28 cellular contexts compared by ENCODE assay signal in genomic region chr7:52616552-52616951, GRCh38.
"Had no signal": no experiment of that assay in that cellular context is flagged by ENCODE, and none has a peak within 500 bp of the region (broad histone marks: within the 10 kb centered on the region; RNA-seq: fewer than 3 reads in every experiment).

No MANE protein-coding gene starts in this region.

- H3K4me3 ChIP-seq: stomach, suprapubic skin, testis, thoracic aorta, thyroid gland, tibial artery, tibial nerve, transverse colon, upper lobe of left lung, upper lobe of right lung, uterus, vagina had no signal

- H3K9me3 Mint-ChIP-seq: type B pancreatic cell had no signal

- H3K36me3 ChIP-seq: stomach, suprapubic skin, thoracic aorta, thyroid gland, tibial artery, tibial nerve, transverse colon, upper lobe of left lung, upper lobe of right lung, uterus, vagina had no signal

- DNase-seq: stimulated activated CD4-positive, alpha-beta T cell treated with anti-CD3 and anti-CD28 coated beads, Interleukin-2, amount 100 ng/mL, for 48 hours; stimulated activated CD4-positive, alpha-beta T cell treated with anti-CD3 and anti-CD28 coated beads, Interleukin-4, amount 100 ng/mL, for 1 hour; stimulated activated CD4-positive, alpha-beta T cell treated with anti-CD3 and anti-CD28 coated beads, Interleukin-4, amount 100 ng/mL, for 24 hours; stimulated activated CD4-positive, alpha-beta T cell treated with anti-CD3 and anti-CD28 coated beads, Interleukin-4, amount 100 ng/mL, for 4 hours; stimulated activated CD8-positive, alpha-beta memory T cell treated with anti-CD3 and anti-CD28 coated beads, Interleukin-4, amount 100 ng/mL, for 48 hours; stimulated activated naive B cell treated with anti-CD40 and anti-IgM and Interleukin-4, amounts not matched to agents 10 μg/mL and 1 μg/mL and 100 μg/mL, for 72 hours; stimulated activated naive CD4-positive, alpha-beta T cell; stimulated activated naive CD4-positive, alpha-beta T cell treated with Interleukin-2 at 50 U/mL for 16 hours; stimulated activated naive CD8-positive, alpha-beta T cell treated with anti-CD3 and anti-CD28 coated beads, Interleukin-15, amount 100 ng/mL, for 72 hours; stimulated activated naive CD8-positive, alpha-beta T cell treated with anti-CD3 and anti-CD28 coated beads, Interleukin-15, Interleukin-2, amounts not matched to agents 100 U/mL and 50 U/mL, for 24 hours; stomach; substantia nigra; testis; thyroid gland; tibial artery; transverse colon; trophoblast cell; upper lobe of left lung; upper lobe of right lung; uterus had no signal

- H3K27me3 ChIP-seq: stomach, suprapubic skin, testis, thyroid gland, tibial artery, tibial nerve, transverse colon, upper lobe of left lung, upper lobe of right lung, uterus, vagina had no signal

- H3K4me3 Mint-ChIP-seq: stimulated activated effector memory CD8-positive, alpha-beta T cell treated with anti-CD3 and anti-CD28 coated beads, Interleukin-12 subunit alpha, Interleukin-12 subunit beta, amount 100 ng/mL, for 72 hours; stimulated activated memory B cell treated with anti-CD40 and anti-IgM and Interleukin-4, amounts not matched to agents 10 μg/mL and 1 μg/mL and 100 μg/mL, for 72 hours; stimulated activated naive B cell treated with anti-CD40 and anti-IgM and Interleukin-4, amounts not matched to agents 10 μg/mL and 1 μg/mL and 100 μg/mL, for 72 hours; stimulated activated naive CD8-positive, alpha-beta T cell treated with anti-CD3 and anti-CD28 coated beads, Interleukin-15, amount 100 ng/mL, for 72 hours; stimulated activated naive CD8-positive, alpha-beta T cell treated with anti-CD3 and anti-CD28 coated beads, Interleukin-15, Interleukin-2, amounts not matched to agents 100 ng/mL and 50 ng/mL, for 24 hours; type B pancreatic cell had no signal

- H3K9me3 ChIP-seq: stomach, suprapubic skin, testis, thoracic aorta, thyroid gland, tibial artery, tibial nerve, transverse colon, upper lobe of left lung, upper lobe of right lung, uterus, vagina had no signal

- ATAC-seq: stimulated activated effector memory CD8-positive, alpha-beta T cell treated with anti-CD3 and anti-CD28 coated beads, Interleukin-12 subunit alpha, Interleukin-12 subunit beta, amount 100 ng/mL, for 72 hours; stimulated activated memory B cell treated with anti-CD40 and anti-IgM and Interleukin-4, amounts not matched to agents 10 μg/mL and 1 μg/mL and 100 μg/mL, for 72 hours; stimulated activated naive B cell treated with anti-CD40 and anti-IgM and Interleukin-4, amounts not matched to agents 10 μg/mL and 1 μg/mL and 100 μg/mL, for 72 hours; stimulated activated naive CD8-positive, alpha-beta T cell treated with anti-CD3 and anti-CD28 coated beads, Interleukin-15, amount 100 ng/mL, for 72 hours; stimulated activated naive CD8-positive, alpha-beta T cell treated with anti-CD3 and anti-CD28 coated beads, Interleukin-15, Interleukin-2, amounts not matched to agents 100 U/mL and 50 U/mL, for 24 hours; upper lobe of right lung had no signal

- H3K27ac ChIP-seq: stomach, suprapubic skin, testis, thoracic aorta, thyroid gland, tibial artery, tibial nerve, transverse colon, upper lobe of left lung, upper lobe of right lung, uterus, vagina had no signal

- H3K27ac Mint-ChIP-seq: stimulated activated effector memory CD8-positive, alpha-beta T cell treated with anti-CD3 and anti-CD28 coated beads, Interleukin-12 subunit alpha, Interleukin-12 subunit beta, amount 100 ng/mL, for 72 hours; stimulated activated memory B cell treated with anti-CD40 and anti-IgM and Interleukin-4, amounts not matched to agents 10 μg/mL and 1 μg/mL and 100 μg/mL, for 72 hours; stimulated activated naive B cell treated with anti-CD40 and anti-IgM and Interleukin-4, amounts not matched to agents 10 μg/mL and 1 μg/mL and 100 μg/mL, for 72 hours; stimulated activated naive CD8-positive, alpha-beta T cell treated with anti-CD3 and anti-CD28 coated beads, Interleukin-15, amount 100 ng/mL, for 72 hours; stimulated activated naive CD8-positive, alpha-beta T cell treated with anti-CD3 and anti-CD28 coated beads, Interleukin-15, Interleukin-2, amounts not matched to agents 100 ng/mL and 50 ng/mL, for 24 hours; type B pancreatic cell had no signal

- H3K4me1 Mint-ChIP-seq: stimulated activated effector memory CD8-positive, alpha-beta T cell treated with anti-CD3 and anti-CD28 coated beads, Interleukin-12 subunit alpha, Interleukin-12 subunit beta, amount 100 ng/mL, for 72 hours; stimulated activated memory B cell treated with anti-CD40 and anti-IgM and Interleukin-4, amounts not matched to agents 10 μg/mL and 1 μg/mL and 100 μg/mL, for 72 hours; stimulated activated naive B cell treated with anti-CD40 and anti-IgM and Interleukin-4, amounts not matched to agents 10 μg/mL and 1 μg/mL and 100 μg/mL, for 72 hours; stimulated activated naive CD8-positive, alpha-beta T cell treated with anti-CD3 and anti-CD28 coated beads, Interleukin-15, amount 100 ng/mL, for 72 hours had no signal

- H3K36me3 Mint-ChIP-seq: stimulated activated effector memory CD8-positive, alpha-beta T cell treated with anti-CD3 and anti-CD28 coated beads, Interleukin-12 subunit alpha, Interleukin-12 subunit beta, amount 100 ng/mL, for 72 hours; stimulated activated memory B cell treated with anti-CD40 and anti-IgM and Interleukin-4, amounts not matched to agents 10 μg/mL and 1 μg/mL and 100 μg/mL, for 72 hours; stimulated activated naive B cell treated with anti-CD40 and anti-IgM and Interleukin-4, amounts not matched to agents 10 μg/mL and 1 μg/mL and 100 μg/mL, for 72 hours; type B pancreatic cell had no signal

- H3K27me3 Mint-ChIP-seq: stimulated activated memory B cell treated with anti-CD40 and anti-IgM and Interleukin-4, amounts not matched to agents 10 μg/mL and 1 μg/mL and 100 μg/mL, for 72 hours; stimulated activated naive B cell treated with anti-CD40 and anti-IgM and Interleukin-4, amounts not matched to agents 10 μg/mL and 1 μg/mL and 100 μg/mL, for 72 hours; stimulated activated naive CD8-positive, alpha-beta T cell treated with anti-CD3 and anti-CD28 coated beads, Interleukin-15, amount 100 ng/mL, for 72 hours; stimulated activated naive CD8-positive, alpha-beta T cell treated with anti-CD3 and anti-CD28 coated beads, Interleukin-15, Interleukin-2, amounts not matched to agents 100 ng/mL and 50 ng/mL, for 24 hours; type B pancreatic cell had no signal

- H3K4me1 ChIP-seq: stomach, suprapubic skin, testis, thyroid gland, tibial artery, tibial nerve, transverse colon, upper lobe of left lung, upper lobe of right lung, uterus, vagina had no signal
